Comparison of ENCODE assay signal across 14 cellular contexts in the genomic region with DNA sequence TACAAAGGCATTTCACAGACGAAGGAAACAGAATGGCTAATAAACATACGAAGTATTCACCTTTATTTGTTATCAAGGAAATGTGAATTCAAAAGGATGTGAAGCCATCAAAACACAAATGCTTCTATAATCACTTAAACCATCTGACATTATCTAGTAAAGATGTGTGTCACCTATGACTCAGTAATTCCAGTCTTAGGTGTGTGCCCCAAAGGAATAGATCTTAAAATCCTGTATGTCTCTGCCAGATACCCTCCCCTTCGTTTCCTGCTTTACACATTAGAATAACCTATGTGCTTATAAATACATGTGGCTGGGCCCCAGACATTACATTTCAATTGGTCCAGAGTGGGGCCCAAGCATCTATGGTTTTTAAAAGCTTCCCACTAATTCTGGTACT. TPM values are rescaled to one million over a fixed set of nuclear protein-coding genes. Genes with fewer than 3 reads are reported as not detected.
A peak's percentile ranks its signal among the peaks of the same experiment; 100 is the strongest.
DNase-seq lines count a peak whose midpoint lies in the region; ATAC-seq lines count a peak whose summit lies in the region.
"Had no signal": no experiment of that assay in that cellular context is flagged by ENCODE, and none has a peak within 500 bp of the region (broad histone marks: within the 10 kb centered on the region; RNA-seq: fewer than 3 reads in every experiment).

No MANE protein-coding gene starts in this region.

- peak; percentile 42 for ATAC-seq in activated naive CD8-positive, alpha-beta T cell treated with anti-CD3 and anti-CD28 coated beads, Interleukin-2, amount 10 ng/mL, durations not matched to agents 7 days and 5 days (ENCODE audit: low read depth)
- ATAC-seq in naive thymus-derived CD8-positive, alpha-beta T cell: no peak
- no peak for ATAC-seq in HG02884 (IDR thresholded peaks at IDR 0.05; ENCODE audit: unreplicated experiment)

- CTCF ChIA-PET in activated CD4-positive, alpha-beta memory T cell treated with anti-CD3 and anti-CD28 coated beads for 36 hours (lab: Charles Lee): no interaction called here
- CTCF ChIA-PET in activated CD4-positive, alpha-beta memory T cell treated with anti-CD3 and anti-CD28 coated beads, Interleukin-2, amount 10 ng/mL, durations not matched to agents 7 days and 5 days (lab: Charles Lee): interaction anchor here (1.3 to 2.1 kb wide), 2 partner anchors 41 kb away, joined by 3 to 6 read pairs; a partner anchor contains a TSS

- H3K9me3 Mint-ChIP-seq in activated CD4-positive, alpha-beta memory T cell treated with anti-CD3 and anti-CD28 coated beads for 36 hours: no peaks in the 10 kb centered on the region
- H3K9me3 Mint-ChIP-seq in activated CD4-positive, alpha-beta memory T cell treated with anti-CD3 and anti-CD28 coated beads, Interleukin-2, amount 10 ng/mL, durations not matched to agents 7 days and 5 days: no peaks in the 10 kb centered on the region
- no peaks in the 10 kb centered on the region for H3K9me3 Mint-ChIP-seq in IgD-negative memory B cell
- H3K9me3 Mint-ChIP-seq in activated naive CD8-positive, alpha-beta T cell treated with anti-CD3 and anti-CD28 coated beads, Interleukin-2, amount 10 ng/mL, durations not matched to agents 7 days and 5 days: no peaks in the 10 kb centered on the region
- no peaks in the 10 kb centered on the region for H3K9me3 Mint-ChIP-seq in naive thymus-derived CD8-positive, alpha-beta T cell

- POLR2A ChIA-PET in activated CD4-positive, alpha-beta memory T cell treated with anti-CD3 and anti-CD28 coated beads for 36 hours (lab: Charles Lee): no interaction called here
- POLR2A ChIA-PET in activated CD4-positive, alpha-beta memory T cell treated with anti-CD3 and anti-CD28 coated beads, Interleukin-2, amount 10 ng/mL, durations not matched to agents 7 days and 5 days (lab: Charles Lee): no interaction called here
- POLR2A ChIA-PET in activated naive CD8-positive, alpha-beta T cell treated with anti-CD3 and anti-CD28 coated beads, Interleukin-2, amount 10 ng/mL, durations not matched to agents 7 days and 5 days (lab: Charles Lee): no interaction called here
- POLR2A ChIA-PET in naive thymus-derived CD8-positive, alpha-beta T cell (lab: Charles Lee): no interaction called here

- no peak for DNase-seq in activated CD4-positive, alpha-beta memory T cell treated with anti-CD3 and anti-CD28 coated beads for 36 hours
- DNase-seq in activated CD4-positive, alpha-beta memory T cell treated with anti-CD3 and anti-CD28 coated beads, Interleukin-2, amount 10 ng/mL, durations not matched to agents 7 days and 5 days: no peak
- DNase-seq in activated naive CD8-positive, alpha-beta T cell treated with anti-CD3 and anti-CD28 coated beads, Interleukin-2, amount 10 ng/mL, durations not matched to agents 7 days and 5 days: no peak
- DNase-seq in naive thymus-derived CD8-positive, alpha-beta T cell: no peak
- DNase-seq in DMS79 (lab: John Stamatoyannopoulos, UW) (no peak), midbrain (lab: John Stamatoyannopoulos, UW) (no peak)
- DNase-seq: activated CD4-positive, CD25-positive, alpha-beta regulatory T cell; effector CD4-positive, alpha-beta T cell; NCI-H1092; NCI-H510A treated with DMSO at 0.1 percent for 48 hours; SHP77 treated with DMSO at 0.1 percent for 48 hours had no signal

- H3K36me3 Mint-ChIP-seq in activated CD4-positive, alpha-beta memory T cell treated with anti-CD3 and anti-CD28 coated beads for 36 hours: peaks cover 22% of the 10 kb centered on the region
- H3K36me3 Mint-ChIP-seq in activated CD4-positive, alpha-beta memory T cell treated with anti-CD3 and anti-CD28 coated beads, Interleukin-2, amount 10 ng/mL, durations not matched to agents 7 days and 5 days (ENCODE audit: low read depth): peaks cover 32% of the 10 kb centered on the region
- H3K36me3 Mint-ChIP-seq in IgD-negative memory B cell: peaks cover 9% of the 10 kb centered on the region
- H3K36me3 Mint-ChIP-seq in activated naive CD8-positive, alpha-beta T cell treated with anti-CD3 and anti-CD28 coated beads, Interleukin-2, amount 10 ng/mL, durations not matched to agents 7 days and 5 days: peaks cover 24% of the 10 kb centered on the region
- H3K36me3 Mint-ChIP-seq in naive thymus-derived CD8-positive, alpha-beta T cell: peaks cover 0 to 25% (median 6%) of the 10 kb centered on the region in 3 donors

- no peaks in the 10 kb centered on the region for H3K27me3 Mint-ChIP-seq in activated CD4-positive, alpha-beta memory T cell treated with anti-CD3 and anti-CD28 coated beads for 36 hours
- no peaks in the 10 kb centered on the region for H3K27me3 Mint-ChIP-seq in activated CD4-positive, alpha-beta memory T cell treated with anti-CD3 and anti-CD28 coated beads, Interleukin-2, amount 10 ng/mL, durations not matched to agents 7 days and 5 days
- H3K27me3 Mint-ChIP-seq in IgD-negative memory B cell: no peaks in the 10 kb centered on the region
- no peaks in the 10 kb centered on the region for H3K27me3 Mint-ChIP-seq in activated naive CD8-positive, alpha-beta T cell treated with anti-CD3 and anti-CD28 coated beads, Interleukin-2, amount 10 ng/mL, durations not matched to agents 7 days and 5 days
- no peaks in the 10 kb centered on the region for H3K27me3 Mint-ChIP-seq in naive thymus-derived CD8-positive, alpha-beta T cell
- H3K27me3 Mint-ChIP-seq: memory B cell had no signal

- H3K4me3 Mint-ChIP-seq in activated CD4-positive, alpha-beta memory T cell treated with anti-CD3 and anti-CD28 coated beads for 36 hours: no peak overlapping the region
- no peak overlapping the region for H3K4me3 Mint-ChIP-seq in activated CD4-positive, alpha-beta memory T cell treated with anti-CD3 and anti-CD28 coated beads, Interleukin-2, amount 10 ng/mL, durations not matched to agents 7 days and 5 days
- no peak overlapping the region for H3K4me3 Mint-ChIP-seq in IgD-negative memory B cell
- peak overlapping the region; percentile 29 for H3K4me3 Mint-ChIP-seq in activated naive CD8-positive, alpha-beta T cell treated with anti-CD3 and anti-CD28 coated beads, Interleukin-2, amount 10 ng/mL, durations not matched to agents 7 days and 5 days
- H3K4me3 Mint-ChIP-seq in naive thymus-derived CD8-positive, alpha-beta T cell: peak overlapping the region in 7 of 10 donors; percentile 3 to 64 (median 40)
- H3K4me3 Mint-ChIP-seq: memory B cell had no signal

- H3K4me1 Mint-ChIP-seq in activated CD4-positive, alpha-beta memory T cell treated with anti-CD3 and anti-CD28 coated beads for 36 hours (ENCODE audit: low read depth): peaks cover 24% of the 10 kb centered on the region
- peaks cover 12% of the 10 kb centered on the region for H3K4me1 Mint-ChIP-seq in activated CD4-positive, alpha-beta memory T cell treated with anti-CD3 and anti-CD28 coated beads, Interleukin-2, amount 10 ng/mL, durations not matched to agents 7 days and 5 days
- peaks cover 0 to 7% (median 5%) of the 10 kb centered on the region in 3 donors for H3K4me1 Mint-ChIP-seq in IgD-negative memory B cell
- H3K4me1 Mint-ChIP-seq in activated naive CD8-positive, alpha-beta T cell treated with anti-CD3 and anti-CD28 coated beads, Interleukin-2, amount 10 ng/mL, durations not matched to agents 7 days and 5 days: peaks cover 10% of the 10 kb centered on the region
- peaks cover 4 to 19% (median 11%) of the 10 kb centered on the region in 4 donors for H3K4me1 Mint-ChIP-seq in naive thymus-derived CD8-positive, alpha-beta T cell
- H3K4me1 Mint-ChIP-seq: memory B cell had no signal

- H3K27ac Mint-ChIP-seq in activated CD4-positive, alpha-beta memory T cell treated with anti-CD3 and anti-CD28 coated beads for 36 hours: peak overlapping the region; percentile 65
- no peak overlapping the region for H3K27ac Mint-ChIP-seq in activated CD4-positive, alpha-beta memory T cell treated with anti-CD3 and anti-CD28 coated beads, Interleukin-2, amount 10 ng/mL, durations not matched to agents 7 days and 5 days
- H3K27ac Mint-ChIP-seq in IgD-negative memory B cell: peak overlapping the region in 2 of 3 donors; percentile 9 to 57
- H3K27ac Mint-ChIP-seq in activated naive CD8-positive, alpha-beta T cell treated with anti-CD3 and anti-CD28 coated beads, Interleukin-2, amount 10 ng/mL, durations not matched to agents 7 days and 5 days: no peak overlapping the region
- H3K27ac Mint-ChIP-seq in naive thymus-derived CD8-positive, alpha-beta T cell: peak overlapping the region in 6 of 10 donors; percentile 6 to 82 (median 42)
- H3K27ac Mint-ChIP-seq: memory B cell had no signal

- intact Hi-C loops in activated CD4-positive, alpha-beta memory T cell treated with anti-CD3 and anti-CD28 coated beads for 36 hours (cut with micrococcal nuclease): loop anchor here (1.0 to 2.0 kb wide), 2 partner anchors 41 to 54 kb away; a partner anchor contains a TSS

RNA-seq across cellular contexts. Expression of a gene that starts 41.7 kb away (rescaled TPM):
- 10 to 100 TPM; 15.5 to 16.8 TPM for total RNA-seq in activated CD4-positive, alpha-beta memory T cell treated with anti-CD3 and anti-CD28 coated beads for 36 hours
- 10 to 100 TPM; 18.0 to 18.8 TPM for total RNA-seq in activated CD4-positive, alpha-beta memory T cell treated with anti-CD3 and anti-CD28 coated beads, Interleukin-2, amount 10 ng/mL, durations not matched to agents 7 days and 5 days
- polyA plus RNA-seq in IgD-negative memory B cell: 12.5 TPM
- total RNA-seq in activated naive CD8-positive, alpha-beta T cell treated with anti-CD3 and anti-CD28 coated beads, Interleukin-2, amount 10 ng/mL, durations not matched to agents 7 days and 5 days: 10 to 100 TPM; 18.3 to 18.8 TPM
- total RNA-seq in naive thymus-derived CD8-positive, alpha-beta T cell: 10 to 100 TPM; 25.9 to 31.5 TPM
- polyA plus RNA-seq in naive thymus-derived CD8-positive, alpha-beta T cell: 10 to 100 TPM in 1 of 3 donors, 1 to 10 TPM in 2; 7.9 to 13.8 (median 8.3) TPM

RNA-seq across cellular contexts. Expression of a gene that starts 53.6 kb away (rescaled TPM):
- total RNA-seq in activated CD4-positive, alpha-beta memory T cell treated with anti-CD3 and anti-CD28 coated beads for 36 hours: 10 to 100 TPM; 21.9 to 22.4 TPM
- 10 to 100 TPM; 34.5 to 37.2 TPM for total RNA-seq in activated CD4-positive, alpha-beta memory T cell treated with anti-CD3 and anti-CD28 coated beads, Interleukin-2, amount 10 ng/mL, durations not matched to agents 7 days and 5 days
- 13.2 TPM for polyA plus RNA-seq in IgD-negative memory B cell
- total RNA-seq in activated naive CD8-positive, alpha-beta T cell treated with anti-CD3 and anti-CD28 coated beads, Interleukin-2, amount 10 ng/mL, durations not matched to agents 7 days and 5 days: 10 to 100 TPM; 35.5 to 37.5 TPM
- total RNA-seq in naive thymus-derived CD8-positive, alpha-beta T cell: 10 to 100 TPM; 41.3 to 41.9 TPM
- polyA plus RNA-seq in naive thymus-derived CD8-positive, alpha-beta T cell: 10 to 100 TPM in 2 of 3 donors, 1 to 10 TPM in 1; 5.8 to 14.6 (median 13.1) TPM

Comparison
In these comparisons a context has a peak if more than half of its experiments do, and no peak if none do; other contexts are left out.
1. H3K27ac Mint-ChIP-seq: peak in activated CD4-positive, alpha-beta memory T cell treated with anti-CD3 and anti-CD28 coated beads for 36 hours (single experiment), IgD-negative memory B cell (2 of 3) and naive thymus-derived CD8-positive, alpha-beta T cell (6 of 10); none in activated CD4-positive, alpha-beta memory T cell treated with anti-CD3 and anti-CD28 coated beads, Interleukin-2, amount 10 ng/mL, durations not matched to agents 7 days and 5 days (single experiment) and activated naive CD8-positive, alpha-beta T cell treated with anti-CD3 and anti-CD28 coated beads, Interleukin-2, amount 10 ng/mL, durations not matched to agents 7 days and 5 days (single experiment).
2. H3K4me3 Mint-ChIP-seq: peak in activated naive CD8-positive, alpha-beta T cell treated with anti-CD3 and anti-CD28 coated beads, Interleukin-2, amount 10 ng/mL, durations not matched to agents 7 days and 5 days (single experiment) and naive thymus-derived CD8-positive, alpha-beta T cell (7 of 10); none in activated CD4-positive, alpha-beta memory T cell treated with anti-CD3 and anti-CD28 coated beads for 36 hours (single experiment), activated CD4-positive, alpha-beta memory T cell treated with anti-CD3 and anti-CD28 coated beads, Interleukin-2, amount 10 ng/mL, durations not matched to agents 7 days and 5 days (single experiment) and IgD-negative memory B cell (0 of 4).